ENCODE assay signal across 8 cellular contexts in genomic region chr17:8382052-8382879, GRCh38. TPM values are rescaled to one million over a fixed set of nuclear protein-coding genes. Genes with fewer than 3 reads are reported as not detected.
DNase-seq lines count a peak whose midpoint lies in the region; ATAC-seq and TF ChIP-seq lines count a peak whose summit lies in the region.

No MANE protein-coding gene starts in this region.

- no peaks in the 10 kb centered on the region for H3K9me3 Mint-ChIP-seq in stimulated activated memory B cell treated with anti-CD40 and anti-IgM and Interleukin-4, amounts not matched to agents 10 μg/mL and 1 μg/mL and 100 μg/mL, for 72 hours

- H2AFZ ChIP-seq in hepatocyte, result no peak overlapping the region

- peaks cover 57% of the 10 kb centered on the region for H3K36me3 Mint-ChIP-seq in stimulated activated memory B cell treated with anti-CD40 and anti-IgM and Interleukin-4, amounts not matched to agents 10 μg/mL and 1 μg/mL and 100 μg/mL, for 72 hours

- H3K9me3 ChIP-seq in hepatocyte (ENCODE audit: low read depth), result no peaks in the 10 kb centered on the region

- peak; percentile 8 for DNase-seq in NOMO-1 treated with DMSO at 0.1 percent for 48 hours (lab: John Stamatoyannopoulos, UW; ENCODE audit: unreplicated experiment)
- no peak for DNase-seq in NOMO-1 (lab: John Stamatoyannopoulos, UW; ENCODE audit: unreplicated experiment in 2 of 2)
- DNase-seq in hepatocyte (ENCODE audit: low spot score), result no peak
- DNase-seq in SHP77 treated with DMSO at 0.1 percent for 48 hours (lab: John Stamatoyannopoulos, UW), result no peak
- DNase-seq in COLO668 (lab: John Stamatoyannopoulos, UW; ENCODE audit: unreplicated experiment), result no peak

- H3K4me3 Mint-ChIP-seq in stimulated activated memory B cell treated with anti-CD40 and anti-IgM and Interleukin-4, amounts not matched to agents 10 μg/mL and 1 μg/mL and 100 μg/mL, for 72 hours, result peak overlapping the region; percentile 83

- peak overlapping the region; percentile 77 for H3K4me2 ChIP-seq in hepatocyte

- peaks cover 11% of the 10 kb centered on the region for H3K36me3 ChIP-seq in hepatocyte (replicated peaks; ENCODE audit: insufficient read depth, low read depth)

- no peaks in the 10 kb centered on the region for H3K27me3 ChIP-seq in hepatocyte

- peaks cover 44% of the 10 kb centered on the region for H3K79me2 ChIP-seq in hepatocyte

- peaks cover 29% of the 10 kb centered on the region for H4K20me1 ChIP-seq in hepatocyte (ENCODE audit: insufficient read depth, poor library complexity, severe bottlenecking)

- H3K4me1 Mint-ChIP-seq in stimulated activated memory B cell treated with anti-CD40 and anti-IgM and Interleukin-4, amounts not matched to agents 10 μg/mL and 1 μg/mL and 100 μg/mL, for 72 hours, result peaks cover 63% of the 10 kb centered on the region

- H3K4me1 ChIP-seq in hepatocyte (ENCODE audit: insufficient read depth), result peaks cover 27% of the 10 kb centered on the region

- H3K27ac ChIP-seq in hepatocyte, result peak overlapping the region; percentile 82

- H3K4me3 ChIP-seq in WI38 (ENCODE audit: low read depth, low read length), result peak overlapping the region; percentile 96
- H3K4me3 ChIP-seq in hepatocyte, result peak overlapping the region; percentile 40

- no peaks in the 10 kb centered on the region for H3K9me2 ChIP-seq in hepatocyte (replicated peaks; ENCODE audit: insufficient read depth)

- H3K27me3 Mint-ChIP-seq in stimulated activated memory B cell treated with anti-CD40 and anti-IgM and Interleukin-4, amounts not matched to agents 10 μg/mL and 1 μg/mL and 100 μg/mL, for 72 hours, result no peaks in the 10 kb centered on the region

- TF ChIP-seq CTCF in WI38 (IDR thresholded peaks at IDR 0.05; ENCODE audit: low read depth, low read length), result no peak
- no peak for TF ChIP-seq CTCF in hepatocyte (IDR thresholded peaks at IDR 0.05; ENCODE audit: poor library complexity)

- ATAC-seq in stimulated activated memory B cell treated with anti-CD40 and anti-IgM and Interleukin-4, amounts not matched to agents 10 μg/mL and 1 μg/mL and 100 μg/mL, for 72 hours, result no peak
- no peak for ATAC-seq in GM21576 (IDR thresholded peaks at IDR 0.05; ENCODE audit: unreplicated experiment)

- H3K27ac Mint-ChIP-seq in stimulated activated memory B cell treated with anti-CD40 and anti-IgM and Interleukin-4, amounts not matched to agents 10 μg/mL and 1 μg/mL and 100 μg/mL, for 72 hours, result peak overlapping the region; percentile 93

- WGBS in hepatocyte (ENCODE audit: low lambda C conversion rate, missing lambda C conversion rate), result 16% methylated on average over 27 of the region's 27 CpGs

RNA-seq across cellular contexts. Expression of gene RPL26, which starts 0.7 kb away (rescaled TPM):
- 3,628 and 3,816 TPM in 2 replicates for total RNA-seq in hepatocyte
- polyA plus RNA-seq in hepatocyte, result 403 and 411 TPM in 2 replicates

RNA-seq across cellular contexts. Expression of gene RNF222, which starts 15.4 kb away (rescaled TPM):
- not detected in 2 replicates for total RNA-seq in hepatocyte
- polyA plus RNA-seq in hepatocyte, result not detected in 2 replicates

RNA-seq across cellular contexts. Expression of gene ODF4, which starts 42.6 kb away (rescaled TPM):
- not detected in 2 replicates for total RNA-seq in hepatocyte
- polyA plus RNA-seq in hepatocyte, result not detected in 2 replicates

RNA-seq across cellular contexts. Expression of gene NDEL1, which starts 53.4 kb away (rescaled TPM):
- 60.7 and 66.3 TPM in 2 replicates for total RNA-seq in hepatocyte
- polyA plus RNA-seq in hepatocyte, result 46.1 and 51.1 TPM in 2 replicates
